Comparison of ENCODE assay signal across 1 cellular context in genomic region chr2:170928036-170928823, GRCh38.
A peak's percentile ranks its signal among the peaks of the same experiment; 100 is the strongest.
TF ChIP-seq lines count a peak whose summit lies in the region.

No MANE protein-coding gene starts in this region.

TF ChIP-seq in HEK293, 187 proteins besides CTCF, POLR2A, EP300 and RAD21 (continued from another document):
- no peak for TF ChIP-seq PRDM10 (tag by site-specific recombination; IDR thresholded peaks at IDR 0.05)
- TF ChIP-seq ZNF558 (tag by site-specific recombination; IDR thresholded peaks at IDR 0.05): no peak
- no peak for TF ChIP-seq ZFP41 (tag by site-specific recombination; IDR thresholded peaks at IDR 0.05; ENCODE audit: borderline replicate concordance)
- no peak for TF ChIP-seq ZXDB (tag by site-specific recombination; IDR thresholded peaks at IDR 0.05)
- no peak for TF ChIP-seq ZNF837 (tag by site-specific recombination; IDR thresholded peaks at IDR 0.05)
- no peak for TF ChIP-seq ZNF133 (tag by site-specific recombination; IDR thresholded peaks at IDR 0.05)
- 0 out of 2 replicates have a peak, but pooled peaks have one; percentile 9 for TF ChIP-seq ZNF366 (tag by site-specific recombination; conservative IDR thresholded peaks at IDR 0.05)
- TF ChIP-seq, protein P1, sequence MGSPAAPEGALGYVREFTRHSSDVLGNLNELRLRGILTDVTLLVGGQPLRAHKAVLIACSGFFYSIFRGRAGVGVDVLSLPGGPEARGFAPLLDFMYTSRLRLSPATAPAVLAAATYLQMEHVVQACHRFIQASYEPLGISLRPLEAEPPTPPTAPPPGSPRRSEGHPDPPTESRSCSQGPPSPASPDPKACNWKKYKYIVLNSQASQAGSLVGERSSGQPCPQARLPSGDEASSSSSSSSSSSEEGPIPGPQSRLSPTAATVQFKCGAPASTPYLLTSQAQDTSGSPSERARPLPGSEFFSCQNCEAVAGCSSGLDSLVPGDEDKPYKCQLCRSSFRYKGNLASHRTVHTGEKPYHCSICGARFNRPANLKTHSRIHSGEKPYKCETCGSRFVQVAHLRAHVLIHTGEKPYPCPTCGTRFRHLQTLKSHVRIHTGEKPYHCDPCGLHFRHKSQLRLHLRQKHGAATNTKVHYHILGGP (tag by site-specific recombination; IDR thresholded peaks at IDR 0.05): no peak
- TF ChIP-seq SP7 (tag by site-specific recombination; IDR thresholded peaks at IDR 0.05): no peak
- TF ChIP-seq EGR2 (tag by site-specific recombination; IDR thresholded peaks at IDR 0.05; ENCODE audit: low read depth): no peak
- TF ChIP-seq, protein P2, sequence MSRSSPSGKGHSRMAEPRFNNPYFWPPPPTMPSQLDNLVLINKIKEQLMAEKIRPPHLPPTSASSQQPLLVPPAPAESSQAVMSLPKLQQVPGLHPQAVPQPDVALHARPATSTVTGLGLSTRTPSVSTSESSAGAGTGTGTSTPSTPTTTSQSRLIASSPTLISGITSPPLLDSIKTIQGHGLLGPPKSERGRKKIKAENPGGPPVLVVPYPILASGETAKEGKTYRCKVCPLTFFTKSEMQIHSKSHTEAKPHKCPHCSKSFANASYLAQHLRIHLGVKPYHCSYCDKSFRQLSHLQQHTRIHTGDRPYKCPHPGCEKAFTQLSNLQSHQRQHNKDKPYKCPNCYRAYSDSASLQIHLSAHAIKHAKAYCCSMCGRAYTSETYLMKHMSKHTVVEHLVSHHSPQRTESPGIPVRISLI (tag by site-specific recombination; IDR thresholded peaks at IDR 0.05): no peak
- TF ChIP-seq, protein P3, sequence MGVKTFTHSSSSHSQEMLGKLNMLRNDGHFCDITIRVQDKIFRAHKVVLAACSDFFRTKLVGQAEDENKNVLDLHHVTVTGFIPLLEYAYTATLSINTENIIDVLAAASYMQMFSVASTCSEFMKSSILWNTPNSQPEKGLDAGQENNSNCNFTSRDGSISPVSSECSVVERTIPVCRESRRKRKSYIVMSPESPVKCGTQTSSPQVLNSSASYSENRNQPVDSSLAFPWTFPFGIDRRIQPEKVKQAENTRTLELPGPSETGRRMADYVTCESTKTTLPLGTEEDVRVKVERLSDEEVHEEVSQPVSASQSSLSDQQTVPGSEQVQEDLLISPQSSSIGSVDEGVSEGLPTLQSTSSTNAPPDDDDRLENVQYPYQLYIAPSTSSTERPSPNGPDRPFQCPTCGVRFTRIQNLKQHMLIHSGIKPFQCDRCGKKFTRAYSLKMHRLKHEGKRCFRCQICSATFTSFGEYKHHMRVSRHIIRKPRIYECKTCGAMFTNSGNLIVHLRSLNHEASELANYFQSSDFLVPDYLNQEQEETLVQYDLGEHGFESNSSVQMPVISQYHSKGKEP (tag by site-specific recombination; IDR thresholded peaks at IDR 0.05): no peak
- no peak for TF ChIP-seq ZNF580 (tag by site-specific recombination; IDR thresholded peaks at IDR 0.05)
- no peak for TF ChIP-seq ZNF2 (tag by site-specific recombination; IDR thresholded peaks at IDR 0.05)
- no peak for TF ChIP-seq ZNF184 (tag by site-specific recombination; IDR thresholded peaks at IDR 0.05)
- TF ChIP-seq ZNF664 (tag by site-specific recombination; IDR thresholded peaks at IDR 0.05): 0 out of 2 replicates have a peak, but pooled peaks have one; percentile 71
- 0 out of 2 replicates have a peak, but pooled peaks have one; percentile 12 for TF ChIP-seq ZNF26 (tag by site-specific recombination; IDR thresholded peaks at IDR 0.05)
- peak; percentile 43 for TF ChIP-seq SCRT2 (tag by site-specific recombination; IDR thresholded peaks at IDR 0.05)
- TF ChIP-seq ZNF426 (tag by site-specific recombination; IDR thresholded peaks at IDR 0.05): no peak
- TF ChIP-seq KLF7 (tag by site-specific recombination; IDR thresholded peaks at IDR 0.05; ENCODE audit: borderline replicate concordance): no peak
